Comparison of ENCODE assay signal across 1 cellular context in genomic region chr16:67657751-67658518, GRCh38.
TF ChIP-seq lines count a peak whose summit lies in the region.

No MANE protein-coding gene starts in this region.

TF ChIP-seq in WTC11, 78 proteins besides CTCF, POLR2A, EP300 and RAD21 (continued from another document):
- TF ChIP-seq AR (CRISPR knock-in tag; IDR thresholded peaks at IDR 0.05) (no peak), SMAD4 (CRISPR knock-in tag; IDR thresholded peaks at IDR 0.05) (no peak), ZNF425 (CRISPR knock-in tag; conservative IDR thresholded peaks at IDR 0.05) (no peak), RELA (CRISPR knock-in tag; IDR thresholded peaks at IDR 0.05; ENCODE audit: borderline replicate concordance) (no peak), ZBTB43 (CRISPR knock-in tag; IDR thresholded peaks at IDR 0.05) (no peak), NFE2L1 (CRISPR knock-in tag; IDR thresholded peaks at IDR 0.05) (no peak), ZNF532 (CRISPR knock-in tag; IDR thresholded peaks at IDR 0.05; ENCODE audit: borderline replicate concordance) (no peak), ZNF512 (CRISPR knock-in tag; IDR thresholded peaks at IDR 0.05; ENCODE audit: borderline replicate concordance) (no peak), PRDM15 (CRISPR knock-in tag; IDR thresholded peaks at IDR 0.05) (no peak), CREB1 (CRISPR knock-in tag; IDR thresholded peaks at IDR 0.05) (no peak), IRF1 (CRISPR knock-in tag; IDR thresholded peaks at IDR 0.05) (no peak), ATF6 (CRISPR knock-in tag; IDR thresholded peaks at IDR 0.05) (no peak)
TF ChIP-seq in WTC11: peak in this region for 0.
